Comparison of ENCODE assay signal across 25 cellular contexts in the genomic region with DNA sequence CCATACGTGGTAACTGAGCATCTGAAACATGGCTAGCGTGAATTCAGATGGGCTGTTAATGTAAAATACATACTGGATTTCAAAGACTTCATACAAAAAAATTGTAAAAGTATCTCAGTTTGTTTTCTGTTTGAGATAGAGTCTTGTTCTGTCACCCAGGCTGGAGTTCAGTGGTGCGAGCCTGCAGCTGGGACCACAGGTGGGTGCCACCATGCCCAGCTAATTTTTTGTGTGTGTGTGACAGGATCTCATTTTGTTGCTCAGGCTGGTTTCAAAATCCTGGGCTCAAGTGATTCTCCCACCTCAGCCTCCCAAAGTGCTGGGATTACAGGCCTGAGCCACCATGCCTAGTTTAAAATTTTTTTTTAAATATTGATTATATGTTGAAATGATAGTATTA. TPM values are rescaled to one million over a fixed set of nuclear protein-coding genes. Genes with fewer than 3 reads are reported as not detected.
DNase-seq lines count a peak whose midpoint lies in the region; ATAC-seq and TF ChIP-seq lines count a peak whose summit lies in the region.
"Had no signal": no experiment of that assay in that cellular context is flagged by ENCODE, and none has a peak within 500 bp of the region (broad histone marks: within the 10 kb centered on the region; RNA-seq: fewer than 3 reads in every experiment).

No MANE protein-coding gene starts in this region.

- H3K9me3 Mint-ChIP-seq in T-helper 1 cell treated with Interleukin-12 subunit alpha and Interleukin-12 subunit beta and Interleukin-4 antibody, amounts not matched to agents 30 μg/mL and 1 μg/mL, for 36 hours = no peaks in the 10 kb centered on the region
- H3K9me3 Mint-ChIP-seq: HFFc6, WTC11 had no signal

- H3K36me3 ChIP-seq in GM06990 (ENCODE audit: control insufficient read depth, insufficient read depth, low read length) = peaks cover 10% of the 10 kb centered on the region
- H3K36me3 ChIP-seq in SU-DHL-6 (ENCODE audit: low read length) = peaks cover 36% of the 10 kb centered on the region
- H3K36me3 ChIP-seq in spleen = peaks cover 0 to 9% (median 0%) of the 10 kb centered on the region in 6 donors
- H3K36me3 ChIP-seq: adrenal gland, gastrocnemius medialis had no signal

- TF ChIP-seq POLR2A in spleen (IDR thresholded peaks at IDR 0.05) = no peak

- peaks cover 36 to 92% (median 86%) of the 10 kb centered on the region in 6 donors for H3K4me1 ChIP-seq in spleen

- H3K36me3 Mint-ChIP-seq in T-helper 1 cell treated with Interleukin-12 subunit alpha and Interleukin-12 subunit beta and Interleukin-4 antibody, amounts not matched to agents 30 μg/mL and 1 μg/mL, for 36 hours (ENCODE audit: low read depth) = peaks cover 12% of the 10 kb centered on the region
- H3K36me3 Mint-ChIP-seq: brain had no signal

- H4K20me1 ChIP-seq in SU-DHL-6 (ENCODE audit: low read depth, low read length) = peaks cover 39% of the 10 kb centered on the region

- H3K4me1 Mint-ChIP-seq in T-helper 1 cell treated with Interleukin-12 subunit alpha and Interleukin-12 subunit beta and Interleukin-4 antibody, amounts not matched to agents 30 μg/mL and 1 μg/mL, for 36 hours (ENCODE audit: low read depth) = peaks cover 67% of the 10 kb centered on the region

- H3K27ac ChIP-seq in SU-DHL-6 (ENCODE audit: low read depth, low read length) (peak overlapping the region; percentile 93), spleen (peak overlapping the region in 5 of 8 donors; percentile 91 to 98 (median 94))
- H3K27ac ChIP-seq: 22Rv1, adrenal gland, gastrocnemius medialis, GM23248, parathyroid adenoma had no signal

- peak overlapping the region; percentile 94 for H3K4me2 ChIP-seq in SU-DHL-6 (ENCODE audit: low read depth, low read length, poor library complexity, severe bottlenecking)

- WGBS in spleen, 5 donors = 75 to 88% (median 84%) methylated on average over 3 of the region's 3 CpGs

- no peaks in the 10 kb centered on the region for H3K9me2 ChIP-seq in SU-DHL-6 (replicated peaks; ENCODE audit: insufficient read depth, low read length)

- intact Hi-C loops in spleen (cut with DNase I; ENCODE audit: low total_unique reads) = no loop called here

- H3K4me3 Mint-ChIP-seq in T-helper 1 cell treated with Interleukin-12 subunit alpha and Interleukin-12 subunit beta and Interleukin-4 antibody, amounts not matched to agents 30 μg/mL and 1 μg/mL, for 36 hours = no peak overlapping the region
- H3K4me3 Mint-ChIP-seq: brain, HFFc6, WTC11 had no signal

- H3K9me3 ChIP-seq in SU-DHL-6 (ENCODE audit: insufficient read depth, low read length) (no peaks in the 10 kb centered on the region), spleen (no peaks in the 10 kb centered on the region)
- H3K9me3 ChIP-seq: adrenal gland, gastrocnemius medialis, mucosa of descending colon had no signal

- H3K27me3 ChIP-seq in GM06990 (replicated peaks; ENCODE audit: control insufficient read depth, insufficient read depth, low read length) = no peaks in the 10 kb centered on the region
- no peaks in the 10 kb centered on the region for H3K27me3 ChIP-seq in SU-DHL-6 (ENCODE audit: low read length)
- H3K27me3 ChIP-seq in spleen (replicated peaks in 1 of 7) = peaks cover 0 to 1% (median 0%) of the 10 kb centered on the region in 7 donors
- H3K27me3 ChIP-seq: adrenal gland, gastrocnemius medialis had no signal

- peak overlapping the region; percentile 24 for H3K9ac ChIP-seq in SU-DHL-6 (ENCODE audit: low read length)
- H3K9ac ChIP-seq: GM23248, parathyroid adenoma had no signal

- peak overlapping the region; percentile 76 for H3K27ac Mint-ChIP-seq in T-helper 1 cell treated with Interleukin-12 subunit alpha and Interleukin-12 subunit beta and Interleukin-4 antibody, amounts not matched to agents 30 μg/mL and 1 μg/mL, for 36 hours
- H3K27ac Mint-ChIP-seq: brain, HFFc6, WTC11 had no signal

- H3K4me3 ChIP-seq in GM06990 (replicated peaks; ENCODE audit: low read depth, low read length) (peak overlapping the region; percentile 52), SU-DHL-6 (ENCODE audit: insufficient read depth, low read length, poor library complexity, severe bottlenecking) (peak overlapping the region; percentile 18), spleen (peak overlapping the region in 1 of 8 donors; percentile 3)
- H3K4me3 ChIP-seq: adrenal gland, gastrocnemius medialis, GM23248, lung, mucosa of descending colon had no signal

- no peak for ATAC-seq in HG02884 (IDR thresholded peaks at IDR 0.05; ENCODE audit: unreplicated experiment)
- ATAC-seq in GM19467 (IDR thresholded peaks at IDR 0.05; ENCODE audit: unreplicated experiment) = no peak
- ATAC-seq: gastrocnemius medialis, HepG2, mucosa of descending colon, SK-N-SH treated with all-trans-retinoic acid at 6 μM for 48 hours, WTC11 had no signal

- peaks cover 95% of the 10 kb centered on the region for H3K79me2 ChIP-seq in SU-DHL-6 (ENCODE audit: insufficient read depth, low read length)

- no peak overlapping the region for H2AFZ ChIP-seq in SU-DHL-6 (ENCODE audit: low read depth, low read length, severe bottlenecking)
- H2AFZ ChIP-seq: GM23248, parathyroid adenoma had no signal

- DNase-seq in T-helper 1 cell = no peak
- no peak for DNase-seq in GM06990 (ENCODE audit: extremely low read depth, insufficient read length)
- no peak for DNase-seq in spleen
- DNase-seq in stimulated activated CD4-positive, alpha-beta T cell treated with anti-CD3 and anti-CD28 coated beads, Interleukin-15, amount 100 ng/mL, for 24 hours = no peak
- DNase-seq: activated gamma-delta T cell, adrenal gland, cerebellar nuclear complex, DMS53, gastrocnemius medialis, GM23248, HFFc6, mucosa of descending colon, NCI-H1694, small intestine had no signal

- peaks cover 56% of the 10 kb centered on the region for H3F3A ChIP-seq in SU-DHL-6 (ENCODE audit: insufficient read depth)

- no peaks in the 10 kb centered on the region for H3K27me3 Mint-ChIP-seq in T-helper 1 cell treated with Interleukin-12 subunit alpha and Interleukin-12 subunit beta and Interleukin-4 antibody, amounts not matched to agents 30 μg/mL and 1 μg/mL, for 36 hours (ENCODE audit: low read depth)

- TF ChIP-seq CTCF in GM06990 (IDR thresholded peaks at IDR 0.05; ENCODE audit: insufficient read depth, low read length, poor library complexity, severe bottlenecking) = no peak
- no peak for TF ChIP-seq CTCF in SU-DHL-6 (IDR thresholded peaks at IDR 0.05; ENCODE audit: insufficient read depth, low read length, poor library complexity, severe bottlenecking)
- TF ChIP-seq CTCF in spleen (IDR thresholded peaks at IDR 0.05 in 8 of 11, conservative IDR thresholded peaks at IDR 0.05 in 3 of 11) = no peak

RNA-seq across cellular contexts. Expression of a gene that starts 4.5 kb away (rescaled TPM):
- total RNA-seq in spleen = 100 to 1,000 TPM in 1 of 7 donors, 10 to 100 TPM in 6; 45.4 to 144 (median 57.2) TPM
- polyA plus RNA-seq in spleen = 100 to 1,000 TPM in 1 of 3 donors, 10 to 100 TPM in 2; 80.4 to 106 (median 95.0) TPM
